In the genomic region with DNA sequence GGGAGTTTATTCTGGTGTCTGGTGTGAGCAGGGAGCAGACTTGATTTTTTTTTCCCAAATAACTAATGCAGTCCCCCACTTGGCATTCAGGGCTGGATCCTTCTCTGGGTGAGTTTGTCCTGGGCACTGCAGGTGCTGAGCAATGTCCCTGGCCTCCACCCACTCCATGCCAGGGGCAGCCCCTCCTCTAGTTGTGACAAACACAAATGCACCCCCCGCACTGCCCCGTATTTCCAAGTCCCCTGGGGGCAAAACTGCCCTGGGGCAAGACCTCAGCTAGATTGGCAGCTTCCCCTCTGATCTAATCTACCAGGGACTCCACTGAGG, we compare ENCODE assay signal across 8 cellular contexts. TPM values are rescaled to one million over a fixed set of nuclear protein-coding genes. Genes with fewer than 3 reads are reported as not detected.
DNase-seq lines count a peak whose midpoint lies in the region; ATAC-seq and TF ChIP-seq lines count a peak whose summit lies in the region.

No MANE protein-coding gene starts in this region.

- no peaks in the 10 kb centered on the region for H3F3A ChIP-seq in PC-3 (ENCODE audit: low read length, unreplicated experiment)

- peak overlapping the region; percentile 85 for H3K4me2 ChIP-seq in PC-3 (ENCODE audit: low read length)

- H3K36me3 ChIP-seq in PC-3 (ENCODE audit: low read depth, low read length) (no peaks in the 10 kb centered on the region), esophagus squamous epithelium (peaks cover 0 to 5% (median 4%) of the 10 kb centered on the region in 3 donors)

- no TSS peak for BruUV-seq in PC-3 (replicated peaks; lab: Mats Ljungman, UMichigan)

- peaks cover 2% of the 10 kb centered on the region for H3K27me3 Mint-ChIP-seq in T-helper 2 cell treated with Interferon-gamma antibody and Interleukin-4, amounts not matched to agents 5 μg/mL and 100 μg/mL, for 36 hours (ENCODE audit: low read depth)

- H4K20me1 ChIP-seq in PC-3 (ENCODE audit: low read length) = no peaks in the 10 kb centered on the region

- no peak for TF ChIP-seq POLR2A in esophagus squamous epithelium (IDR thresholded peaks at IDR 0.05)

- no peak for DNase-seq in T-helper 2 cell treated with Interferon-gamma antibody and Interleukin-4, amounts not matched to agents 5 μg/mL and 100 μg/mL, for 36 hours (ENCODE audit: low spot score)
- no peak for DNase-seq in T-helper 2 cell
- DNase-seq in PC-3 = no peak
- no peak for DNase-seq in esophagus squamous epithelium (lab: John Stamatoyannopoulos, UW)
- no peak for DNase-seq in substantia nigra (lab: John Stamatoyannopoulos, UW)
- no peak for DNase-seq in NCI-H226
- no peak for DNase-seq in stimulated activated CD4-positive, alpha-beta T cell treated with anti-CD3 and anti-CD28 coated beads, Interleukin-4, amount 100 ng/mL, for 24 hours
- no peak for DNase-seq in HUDEP-2 (lab: John Stamatoyannopoulos, UW; ENCODE audit: unreplicated experiment in 76 of 76)

- peak overlapping the region; percentile 95 for H3K27ac Mint-ChIP-seq in T-helper 2 cell treated with Interferon-gamma antibody and Interleukin-4, amounts not matched to agents 5 μg/mL and 100 μg/mL, for 36 hours

- H3K4me1 ChIP-seq in PC-3 (ENCODE audit: insufficient read depth, low read length) (peaks cover 31% of the 10 kb centered on the region), esophagus squamous epithelium (peaks cover 77 to 100% (median 92%) of the 10 kb centered on the region in 3 donors)

- H3K9me3 ChIP-seq in PC-3 (ENCODE audit: low read length) = no peaks in the 10 kb centered on the region
- H3K9me3 ChIP-seq in esophagus squamous epithelium = no peaks in the 10 kb centered on the region

- peak overlapping the region; percentile 33; the same call in 1 of the 2 replicates for H2AFZ ChIP-seq in PC-3 (ENCODE audit: low read length)

- H3K27ac ChIP-seq in PC-3 (ENCODE audit: low read length) (peak overlapping the region; percentile 84), esophagus squamous epithelium (peak overlapping the region; percentile 82 to 99 (median 92)), substantia nigra (ENCODE audit: low read depth, low read length, poor library complexity, severe bottlenecking) (peak overlapping the region; percentile 22)

- intact Hi-C loops in PC-3 (cut with micrococcal nuclease) = no loop called here
- intact Hi-C loops in esophagus squamous epithelium (cut with DNase I) = no loop called here

- H3K4me3 Mint-ChIP-seq in T-helper 2 cell treated with Interferon-gamma antibody and Interleukin-4, amounts not matched to agents 5 μg/mL and 100 μg/mL, for 36 hours = peak overlapping the region; percentile 75

- H3K36me3 Mint-ChIP-seq in T-helper 2 cell treated with Interferon-gamma antibody and Interleukin-4, amounts not matched to agents 5 μg/mL and 100 μg/mL, for 36 hours (ENCODE audit: low read depth) = peaks cover 60% of the 10 kb centered on the region

- H3K27me3 ChIP-seq in PC-3 (ENCODE audit: low read length) (no peaks in the 10 kb centered on the region), esophagus squamous epithelium (no peaks in the 10 kb centered on the region)

- WGBS in esophagus squamous epithelium, 2 donors = 7% methylated on average over 2 of the region's 2 CpGs; no CpG with 5 or more reads in 1 of the 2 donors

- no peaks in the 10 kb centered on the region for H3K9me2 ChIP-seq in PC-3 (replicated peaks; ENCODE audit: low read length)

- no peaks in the 10 kb centered on the region for H3K9me3 Mint-ChIP-seq in T-helper 2 cell treated with Interferon-gamma antibody and Interleukin-4, amounts not matched to agents 5 μg/mL and 100 μg/mL, for 36 hours

- peak overlapping the region; percentile 48 for H3K9ac ChIP-seq in PC-3 (ENCODE audit: low read length)

- H3K4me3 ChIP-seq in PC-3 (ENCODE audit: low read length) (peak overlapping the region; percentile 26; the same call in 1 of the 2 replicates), esophagus squamous epithelium (peak overlapping the region in 2 of 4 donors; percentile 15 to 31)

- TF ChIP-seq CTCF in PC-3 (conservative IDR thresholded peaks at IDR 0.05; ENCODE audit: low read depth, low read length) (no peak), esophagus squamous epithelium (IDR thresholded peaks at IDR 0.05) (no peak)

- CTCF ChIA-PET in PC-3 (lab: Charles Lee) = no interaction called here

- ATAC-seq in PC-3 = peak; percentile 7

- peaks cover 30% of the 10 kb centered on the region for H3K79me2 ChIP-seq in PC-3 (ENCODE audit: low read length)

- H3K4me1 Mint-ChIP-seq in T-helper 2 cell treated with Interferon-gamma antibody and Interleukin-4, amounts not matched to agents 5 μg/mL and 100 μg/mL, for 36 hours (ENCODE audit: low read depth) = peaks cover 61% of the 10 kb centered on the region

- POLR2A ChIA-PET in PC-3 (lab: Charles Lee; ENCODE audit: unreplicated experiment) = no interaction called here

RNA-seq across cellular contexts. Expression of a gene that starts 6.4 kb away (rescaled TPM):
- total RNA-seq in PC-3 (2014; rRNA removed) = 15.1 and 24.8 TPM in 2 replicates
- total RNA-seq in esophagus squamous epithelium = 10 to 100 TPM; 22.9 to 26.9 (median 23.6) TPM

RNA-seq across cellular contexts. Expression of a gene that starts 7.0 kb away (rescaled TPM):
- total RNA-seq in PC-3 (2014; rRNA removed) (1.0 and 3.6 TPM in 2 replicates), esophagus squamous epithelium (10 to 100 TPM in 1 of 4 donors, 1 to 10 TPM in 2, not detected in 1; 3.0 to 11.4 (median 3.2) TPM)

RNA-seq across cellular contexts. Expression of a gene that starts 38.6 kb away (rescaled TPM):
- total RNA-seq in PC-3 (2014; rRNA removed) (95.4 and 96.8 TPM in 2 replicates), esophagus squamous epithelium (100 to 1,000 TPM; 147 to 300 (median 189) TPM)

Comparison
In these comparisons a context has a peak if more than half of its experiments do, and no peak if none do; other contexts are left out.
1. H3K27ac ChIP-seq: peak in every context shown above with its lines; median percentile 92 in esophagus squamous epithelium; 84 in PC-3; 22 in substantia nigra.